ENCODE assay signal across 26 cellular contexts in genomic region chr9:96340707-96341106, GRCh38. TPM values are rescaled to one million over a fixed set of nuclear protein-coding genes. Genes with fewer than 3 reads are reported as not detected.
A peak's percentile ranks its signal among the peaks of the same experiment; 100 is the strongest.
DNase-seq lines count a peak whose midpoint lies in the region; ATAC-seq and TF ChIP-seq lines count a peak whose summit lies in the region.
"Had no signal": no experiment of that assay in that cellular context is flagged by ENCODE, and none has a peak within 500 bp of the region (broad histone marks: within the 10 kb centered on the region; RNA-seq: fewer than 3 reads in every experiment).

No MANE protein-coding gene starts in this region.

- DNase-seq in RWPE1 (ENCODE audit: low spot score) (no peak), hepatocyte (ENCODE audit: low spot score) (no peak), progenitor cell of endocrine pancreas (ENCODE audit: low spot score, unreplicated experiment) (no peak), cortex of kidney (lab: John Stamatoyannopoulos, UW) (no peak), upper lobe of left lung (no peak), NCI-H1694 (lab: John Stamatoyannopoulos, UW) (no peak)
- DNase-seq: ACHN; BE2C; C1 segment of cervical spinal cord; CD4-positive, CD25-positive, alpha-beta regulatory T cell; CD8-positive, alpha-beta memory T cell; COR-L47; DMS 273 treated with DMSO at 0.1 percent for 48 hours; DMS53; DND-41; EL; HCEC 1CT; HFFc6 had no signal

- H3K27me3 Mint-ChIP-seq in progenitor cell of endocrine pancreas, result no peaks in the 10 kb centered on the region
- H3K27me3 Mint-ChIP-seq: CD4-positive, CD25-positive, alpha-beta regulatory T cell; CD8-positive, alpha-beta memory T cell; IgD-negative memory B cell had no signal

- H2AFZ ChIP-seq in hepatocyte, result no peak overlapping the region
- H2AFZ ChIP-seq: GM23338 had no signal

- no peak overlapping the region for H3K4me3 Mint-ChIP-seq in progenitor cell of endocrine pancreas (ENCODE audit: low read depth)
- H3K4me3 Mint-ChIP-seq: CD4-positive, CD25-positive, alpha-beta regulatory T cell; CD8-positive, alpha-beta memory T cell; GM23338; IgD-negative memory B cell had no signal

- no peaks in the 10 kb centered on the region for H3K9me2 ChIP-seq in hepatocyte (replicated peaks; ENCODE audit: insufficient read depth)

- CTCF ChIA-PET in RWPE1 (lab: Yijun Ruan, JAX), result no interaction called here

- H4K20me1 ChIP-seq in hepatocyte (ENCODE audit: insufficient read depth, poor library complexity, severe bottlenecking), result no peaks in the 10 kb centered on the region

- no peak overlapping the region for H3K4me2 ChIP-seq in hepatocyte
- H3K4me2 ChIP-seq: GM23338 had no signal

- H3K4me1 ChIP-seq in HUES48 (ENCODE audit: control insufficient read depth, insufficient read depth, low read length) (peaks cover 32% of the 10 kb centered on the region), hepatocyte (ENCODE audit: insufficient read depth) (peaks cover 31% of the 10 kb centered on the region), upper lobe of left lung (peaks cover 4 to 9% (median 7%) of the 10 kb centered on the region in 4 donors)

- no peaks in the 10 kb centered on the region for H3K9me3 ChIP-seq in HUES48 (ENCODE audit: control insufficient read depth, insufficient read depth, low read length)
- no peaks in the 10 kb centered on the region for H3K9me3 ChIP-seq in hepatocyte (ENCODE audit: low read depth)
- no peaks in the 10 kb centered on the region for H3K9me3 ChIP-seq in upper lobe of left lung
- H3K9me3 ChIP-seq: BE2C had no signal

- no peak for TF ChIP-seq EP300 in upper lobe of left lung (IDR thresholded peaks at IDR 0.05)

- POLR2A ChIA-PET in RWPE1 (lab: Yijun Ruan, JAX; ENCODE audit: low non-redundant PET), result no interaction called here

- no peaks in the 10 kb centered on the region for H3K27me3 ChIP-seq in HUES48 (ENCODE audit: control insufficient read depth, insufficient read depth, low read length)
- no peaks in the 10 kb centered on the region for H3K27me3 ChIP-seq in hepatocyte
- no peaks in the 10 kb centered on the region for H3K27me3 ChIP-seq in upper lobe of left lung
- H3K27me3 ChIP-seq: BE2C had no signal

- 81% methylated on average over 3 of the region's 3 CpGs for WGBS in hepatocyte (ENCODE audit: low lambda C conversion rate, missing lambda C conversion rate)
- WGBS in upper lobe of left lung, 2 donors, result 91 to 93% methylated on average over 3 of the region's 3 CpGs

- ATAC-seq in GM18909 (IDR thresholded peaks at IDR 0.05; ENCODE audit: poor library complexity, unreplicated experiment) (no peak), upper lobe of left lung (ENCODE audit: low FRiP score in 2 of 2) (no peak)
- ATAC-seq: GM12878, GM23338 had no signal

- H3K27ac ChIP-seq in HUES48 (ENCODE audit: low read depth, low read length), result peak overlapping the region; percentile 12
- peak overlapping the region; percentile 78 for H3K27ac ChIP-seq in RWPE1
- H3K27ac ChIP-seq in hepatocyte, result peak overlapping the region; percentile 88
- H3K27ac ChIP-seq in upper lobe of left lung, result no peak overlapping the region
- H3K27ac ChIP-seq: HL-60 had no signal

- no peaks in the 10 kb centered on the region for H3K79me2 ChIP-seq in hepatocyte

- H3K9ac ChIP-seq in HUES48 (ENCODE audit: low read depth, low read length), result no peak overlapping the region

- H3K36me3 ChIP-seq in HUES48 (ENCODE audit: control insufficient read depth, insufficient read depth, low read length), result no peaks in the 10 kb centered on the region
- no peaks in the 10 kb centered on the region for H3K36me3 ChIP-seq in hepatocyte (replicated peaks; ENCODE audit: insufficient read depth, low read depth)
- peaks cover 0 to 11% (median 3%) of the 10 kb centered on the region in 4 donors for H3K36me3 ChIP-seq in upper lobe of left lung
- H3K36me3 ChIP-seq: BE2C had no signal

- TF ChIP-seq POLR2A in upper lobe of left lung (IDR thresholded peaks at IDR 0.05), result no peak

- peaks cover 3% of the 10 kb centered on the region for H3K9me3 Mint-ChIP-seq in progenitor cell of endocrine pancreas (ENCODE audit: low read depth)
- H3K9me3 Mint-ChIP-seq: CD4-positive, CD25-positive, alpha-beta regulatory T cell; CD8-positive, alpha-beta memory T cell; GM23338; HFFc6; IgD-negative memory B cell had no signal

- peaks cover 8% of the 10 kb centered on the region for H3K36me3 Mint-ChIP-seq in progenitor cell of endocrine pancreas (ENCODE audit: insufficient read depth)

- H3K4me3 ChIP-seq in HUES48 (ENCODE audit: low read depth, low read length), result no peak overlapping the region
- H3K4me3 ChIP-seq in hepatocyte, result no peak overlapping the region
- H3K4me3 ChIP-seq in upper lobe of left lung, result no peak overlapping the region
- H3K4me3 ChIP-seq: GM12878, GM23338 had no signal

- peak overlapping the region; percentile 69 for H3K27ac Mint-ChIP-seq in progenitor cell of endocrine pancreas
- H3K27ac Mint-ChIP-seq: CD4-positive, CD25-positive, alpha-beta regulatory T cell; IgD-negative memory B cell had no signal

- TF ChIP-seq CTCF in RWPE1 (conservative IDR thresholded peaks at IDR 0.05; ENCODE audit: low read depth), result no peak
- no peak for TF ChIP-seq CTCF in hepatocyte (IDR thresholded peaks at IDR 0.05; ENCODE audit: poor library complexity)
- TF ChIP-seq CTCF in progenitor cell of endocrine pancreas (IDR thresholded peaks at IDR 0.05; ENCODE audit: unreplicated experiment), result no peak
- TF ChIP-seq CTCF in upper lobe of left lung (IDR thresholded peaks at IDR 0.05), result no peak

- H3K4me1 Mint-ChIP-seq in progenitor cell of endocrine pancreas (ENCODE audit: low read depth), result peaks cover 19% of the 10 kb centered on the region
- H3K4me1 Mint-ChIP-seq: IgD-negative memory B cell had no signal

RNA-seq across cellular contexts. Expression of gene HSD17B3, which starts 38.7 kb away (rescaled TPM):
- total RNA-seq in hepatocyte (0.67 and 2.5 TPM in 2 replicates), progenitor cell of endocrine pancreas (0.33 TPM in 1 of 2 replicates, not detected in the other), upper lobe of left lung (1 to 10 TPM in 3 of 6 donors, not detected in 3; 1.0 to 7.3 (median 1.0) TPM)
- 0.74 and 1.8 TPM in 2 replicates for polyA plus RNA-seq in hepatocyte
- total RNA-seq: A172, G401, GM12878, GM23338, HFFc6 had no signal
- polyA plus RNA-seq: CD4-positive, CD25-positive, alpha-beta regulatory T cell; CD8-positive, alpha-beta memory T cell; GM12878; GM23338; IgD-negative memory B cell had no signal

RNA-seq across cellular contexts. Expression of gene SLC35D2, which starts 42.8 kb away (rescaled TPM):
- total RNA-seq in hepatocyte (77.7 and 89.7 TPM in 2 replicates), progenitor cell of endocrine pancreas (52.6 and 60.9 TPM in 2 replicates), upper lobe of left lung (10 to 100 TPM; 24.5 to 36.7 (median 29.0) TPM)
- 68.0 and 87.5 TPM in 2 replicates for polyA plus RNA-seq in hepatocyte

Comparison
In these comparisons a context has a peak if more than half of its experiments do, and no peak if none do; other contexts are left out.
1. H3K27ac ChIP-seq: peak in HUES48 (single experiment), RWPE1 (single experiment) and hepatocyte (single experiment); none in upper lobe of left lung (0 of 4).